13 cellular contexts compared by ENCODE assay signal in genomic region chr11:78371221-78371899, GRCh38. TPM values are rescaled to one million over a fixed set of nuclear protein-coding genes. Genes with fewer than 3 reads are reported as not detected.
DNase-seq lines count a peak whose midpoint lies in the region; ATAC-seq and TF ChIP-seq lines count a peak whose summit lies in the region.
"Had no signal": no experiment of that assay in that cellular context is flagged by ENCODE, and none has a peak within 500 bp of the region (broad histone marks: within the 10 kb centered on the region; RNA-seq: fewer than 3 reads in every experiment).

No MANE protein-coding gene starts in this region.

- H3K9me3 ChIP-seq in muscle layer of duodenum (ENCODE audit: control insufficient read depth in 1 of 2, low read length in 2 of 2): no peaks in the 10 kb centered on the region
- no peaks in the 10 kb centered on the region for H3K9me3 ChIP-seq in tibial nerve
- no peaks in the 10 kb centered on the region for H3K9me3 ChIP-seq in CD4-positive, alpha-beta memory T cell (ENCODE audit: control insufficient read depth in 1 of 2, low read length in 2 of 2)

- intact Hi-C loops in CD4-positive, alpha-beta memory T cell (cut with micrococcal nuclease): no loop called here

- peaks cover 0 to 1% of the 10 kb centered on the region in 2 donors for H3K27me3 Mint-ChIP-seq in CD4-positive, alpha-beta memory T cell

- WGBS in tibial nerve, 2 donors: 44 to 51% methylated on average over 5 of the region's 5 CpGs

- H3K27me3 ChIP-seq in ACC112 (ENCODE audit: insufficient read depth, low read length) (no peaks in the 10 kb centered on the region), muscle layer of duodenum (ENCODE audit: low read depth, low read length) (no peaks in the 10 kb centered on the region), tibial nerve (no peaks in the 10 kb centered on the region)
- H3K27me3 ChIP-seq in CD4-positive, alpha-beta memory T cell (ENCODE audit: insufficient read depth, low read length): no peaks in the 10 kb centered on the region

- H3K4me1 ChIP-seq in ACC112 (ENCODE audit: control insufficient read depth, insufficient read depth, low read length, unreplicated experiment) (peaks cover 10% of the 10 kb centered on the region), muscle layer of duodenum (ENCODE audit: control insufficient read depth in 1 of 2, insufficient read depth in 2 of 2, low read length in 2 of 2) (peaks cover 0 to 8% of the 10 kb centered on the region in 2 donors), tibial nerve (peaks cover 0 to 61% (median 20%) of the 10 kb centered on the region in 4 donors)
- no peaks in the 10 kb centered on the region for H3K4me1 ChIP-seq in CD4-positive, alpha-beta memory T cell (ENCODE audit: insufficient read depth, low read length)

- H3K4me1 Mint-ChIP-seq in CD4-positive, alpha-beta memory T cell: no peaks in the 10 kb centered on the region
- H3K4me1 Mint-ChIP-seq: immature natural killer cell had no signal

- no peak for TF ChIP-seq EP300 in tibial nerve (IDR thresholded peaks at IDR 0.05)

- H3K27ac Mint-ChIP-seq in CD4-positive, alpha-beta memory T cell: no peak overlapping the region
- H3K27ac Mint-ChIP-seq: immature natural killer cell; natural killer cell treated with Interleukin-12 subunit alpha and Interleukin-12 subunit beta and Interleukin-15 and Interleukin-18, amount 100 ng/mL, for 72 hours had no signal

- no peak overlapping the region for H3K4me3 ChIP-seq in ACC112 (ENCODE audit: low read depth, low read length)
- no peak overlapping the region for H3K4me3 ChIP-seq in muscle layer of duodenum (ENCODE audit: low read depth in 1 of 2, low read length in 2 of 2)
- no peak overlapping the region for H3K4me3 ChIP-seq in tibial nerve
- no peak overlapping the region for H3K4me3 ChIP-seq in CD4-positive, alpha-beta memory T cell (ENCODE audit: low read length in 2 of 2)
- H3K4me3 ChIP-seq: PC-9 had no signal

- POLR2A ChIA-PET in CD4-positive, alpha-beta memory T cell (lab: Charles Lee; ENCODE audit: partially characterized antibody): no interaction called here

- H3K4me3 Mint-ChIP-seq in CD4-positive, alpha-beta memory T cell: no peak overlapping the region
- H3K4me3 Mint-ChIP-seq: immature natural killer cell; natural killer cell treated with Interleukin-12 subunit alpha and Interleukin-12 subunit beta and Interleukin-15 and Interleukin-18, amount 100 ng/mL, for 72 hours had no signal

- TF ChIP-seq POLR2A in tibial nerve (IDR thresholded peaks at IDR 0.05): no peak

- peaks cover 3% of the 10 kb centered on the region for H3K79me2 ChIP-seq in ACC112 (ENCODE audit: control insufficient read depth, insufficient read depth, low read length, unreplicated experiment)

- no peak for ATAC-seq in HG02981 (IDR thresholded peaks at IDR 0.05; ENCODE audit: unreplicated experiment)

- no peaks in the 10 kb centered on the region for H3K36me3 Mint-ChIP-seq in CD4-positive, alpha-beta memory T cell
- H3K36me3 Mint-ChIP-seq: immature natural killer cell; natural killer cell treated with Interleukin-12 subunit alpha and Interleukin-12 subunit beta and Interleukin-15 and Interleukin-18, amount 100 ng/mL, for 72 hours had no signal

- no peaks in the 10 kb centered on the region for H3K36me3 ChIP-seq in ACC112 (ENCODE audit: insufficient read depth, low read length)
- no peaks in the 10 kb centered on the region for H3K36me3 ChIP-seq in muscle layer of duodenum (ENCODE audit: control insufficient read depth in 1 of 2, insufficient read depth in 2 of 2, low read length in 2 of 2)
- H3K36me3 ChIP-seq in tibial nerve: no peaks in the 10 kb centered on the region
- H3K36me3 ChIP-seq in CD4-positive, alpha-beta memory T cell (ENCODE audit: insufficient read depth, low read length): no peaks in the 10 kb centered on the region

- H3K27ac ChIP-seq in ACC112 (ENCODE audit: low read depth, low read length) (no peak overlapping the region), caudate nucleus (ENCODE audit: low read depth, low read length) (peak overlapping the region; percentile 38), muscle layer of duodenum (ENCODE audit: low read length) (peak overlapping the region; percentile 46), tibial nerve (peak overlapping the region in 2 of 4 donors; percentile 20 to 56)
- H3K27ac ChIP-seq in CD4-positive, alpha-beta memory T cell (ENCODE audit: low read depth, low read length): no peak overlapping the region
- H3K27ac ChIP-seq: epithelial cell of prostate, PC-9 had no signal

- H3K9me3 Mint-ChIP-seq in CD4-positive, alpha-beta memory T cell: no peaks in the 10 kb centered on the region
- H3K9me3 Mint-ChIP-seq: immature natural killer cell; natural killer cell treated with Interleukin-12 subunit alpha and Interleukin-12 subunit beta and Interleukin-15 and Interleukin-18, amount 100 ng/mL, for 72 hours had no signal

- DNase-seq in NCI-H1092 (lab: John Stamatoyannopoulos, UW): peak; percentile 8
- DNase-seq in caudate nucleus (lab: John Stamatoyannopoulos, UW): no peak
- DNase-seq in tibial nerve (ENCODE audit: low spot score in 2 of 2): no peak
- DNase-seq in CD4-positive, alpha-beta memory T cell: no peak
- DNase-seq in GF-D8 (lab: John Stamatoyannopoulos, UW): no peak
- DNase-seq: activated T-cell treated with anti-CD3 and anti-CD28 coated beads for 4 hours, immature natural killer cell had no signal

- no peak for TF ChIP-seq CTCF in tibial nerve (IDR thresholded peaks at IDR 0.05)

- H2AFZ ChIP-seq in ACC112 (ENCODE audit: low read length, unreplicated experiment): peak overlapping the region; percentile 21
- H2AFZ ChIP-seq: PC-9 had no signal

- CTCF ChIA-PET in CD4-positive, alpha-beta memory T cell (lab: Charles Lee; ENCODE audit: partially characterized antibody): no interaction called here

RNA-seq across cellular contexts. Expression of gene GAB2, which starts 46.3 kb away (rescaled TPM):
- total RNA-seq in tibial nerve: 10 to 100 TPM; 39.6 to 57.3 (median 46.6) TPM
- total RNA-seq in CD4-positive, alpha-beta memory T cell: 1 to 10 TPM; 5.5 to 6.7 TPM
- polyA plus RNA-seq in CD4-positive, alpha-beta memory T cell: under 1 TPM; 0.05 to 0.73 TPM

Comparison
In these comparisons a context has a peak if more than half of its experiments do, and no peak if none do; other contexts are left out.
1. H3K27ac ChIP-seq: peak in caudate nucleus (single experiment) and muscle layer of duodenum (single experiment); none in ACC112 (single experiment) and CD4-positive, alpha-beta memory T cell (single experiment).
2. RNA of gene GAB2, which starts 46.3 kb away (total RNA-seq): 39.6 to 57.3 TPM in tibial nerve; 5.5 to 6.7 TPM in CD4-positive, alpha-beta memory T cell; every median in the first group is over 4 times any median in the second.